ENCODE assay signal across 20 cellular contexts in genomic region chr3:191198480-191198879, GRCh38. TPM values are rescaled to one million over a fixed set of nuclear protein-coding genes. Genes with fewer than 3 reads are reported as not detected.
DNase-seq lines count a peak whose midpoint lies in the region; ATAC-seq, FAIRE-seq and TF ChIP-seq lines count a peak whose summit lies in the region.
"Had no signal": no experiment of that assay in that cellular context is flagged by ENCODE, and none has a peak within 500 bp of the region (broad histone marks: within the 10 kb centered on the region; RNA-seq: fewer than 3 reads in every experiment).

No MANE protein-coding gene starts in this region.

- H3K4me3 ChIP-seq in PC-3 (ENCODE audit: low read length) (no peak overlapping the region), smooth muscle cell (no peak overlapping the region)
- H3K4me3 ChIP-seq: A549, GM23338 had no signal

- H3K4me1 ChIP-seq in PC-3 (ENCODE audit: insufficient read depth, low read length): no peaks in the 10 kb centered on the region
- H3K4me1 ChIP-seq in smooth muscle cell (ENCODE audit: low read depth): no peaks in the 10 kb centered on the region
- H3K4me1 ChIP-seq: A549 had no signal

- no peak for TF ChIP-seq POLR2A in H54 (IDR thresholded peaks at IDR 0.05; ENCODE audit: low read depth, low read length)

- H3K9me2 ChIP-seq in PC-3 (replicated peaks; ENCODE audit: low read length): no peaks in the 10 kb centered on the region

- no peak overlapping the region for H3K9ac ChIP-seq in PC-3 (ENCODE audit: low read length)
- H3K9ac ChIP-seq in smooth muscle cell (ENCODE audit: low read depth): no peak overlapping the region

- H3K4me2 ChIP-seq in PC-3 (ENCODE audit: low read length) (no peak overlapping the region), smooth muscle cell (no peak overlapping the region)
- H3K4me2 ChIP-seq: A549, GM23338 had no signal

- no peaks in the 10 kb centered on the region for H3F3A ChIP-seq in PC-3 (ENCODE audit: low read length, unreplicated experiment)
- H3F3A ChIP-seq in smooth muscle cell (ENCODE audit: low read depth): no peaks in the 10 kb centered on the region

- peak; percentile 66 for FAIRE-seq in H54 (lab: Jason Lieb, UNC)
- FAIRE-seq: A549, D721Med, GM12892 had no signal

- H3K79me2 ChIP-seq in PC-3 (ENCODE audit: low read length) (no peaks in the 10 kb centered on the region), smooth muscle cell (ENCODE audit: low read depth) (no peaks in the 10 kb centered on the region)

- no peaks in the 10 kb centered on the region for H3K27me3 ChIP-seq in PC-3 (ENCODE audit: low read length)
- peaks cover 16% of the 10 kb centered on the region for H3K27me3 ChIP-seq in smooth muscle cell (ENCODE audit: low read depth)

- DNase-seq in H54 (ENCODE audit: insufficient read length, low spot score): no peak
- DNase-seq in HEK293T (ENCODE audit: extremely low spot score): no peak
- no peak for DNase-seq in PC-3
- no peak for DNase-seq in smooth muscle cell (lab: John Stamatoyannopoulos, UW; ENCODE audit: unreplicated experiment)
- no peak for DNase-seq in NCI-H187 treated with DMSO at 0.1 percent for 48 hours (lab: John Stamatoyannopoulos, UW)
- no peak for DNase-seq in NCI-H2227 (lab: John Stamatoyannopoulos, UW; ENCODE audit: unreplicated experiment)
- DNase-seq: CD8-positive, alpha-beta T cell; COR-L47; DMS153; DMS79 treated with DMSO at 0.1 percent for 48 hours; GDM1; H9 had no signal

- TF ChIP-seq CTCF in PC-3 (conservative IDR thresholded peaks at IDR 0.05; ENCODE audit: low read depth, low read length) (no peak), smooth muscle cell (IDR thresholded peaks at IDR 0.05; ENCODE audit: borderline replicate concordance, insufficient read depth, poor library complexity, severe bottlenecking) (no peak)

- ATAC-seq in PC-3: no peak
- ATAC-seq: A549; CD8-positive, alpha-beta T cell; GM23338 had no signal

- H3K36me3 ChIP-seq in PC-3 (ENCODE audit: low read depth, low read length) (no peaks in the 10 kb centered on the region), smooth muscle cell (ENCODE audit: low read depth) (no peaks in the 10 kb centered on the region)

- WGBS in smooth muscle cell (ENCODE audit: low lambda C conversion rate): 69% methylated on average over 5 of the region's 5 CpGs

- POLR2A ChIA-PET in HEK293T (lab: Yijun Ruan, JAX): no interaction called here
- POLR2A ChIA-PET in PC-3 (lab: Charles Lee; ENCODE audit: unreplicated experiment): no interaction called here

- intact Hi-C loops in PC-3 (cut with micrococcal nuclease): no loop called here

- CTCF ChIA-PET in HEK293T (lab: Yijun Ruan, JAX): interaction anchor here (0.6 kb wide), 1 partner anchor 215 kb away, joined by 3 read pairs; no protein-coding TSS in a partner anchor
- CTCF ChIA-PET in PC-3 (lab: Charles Lee): no interaction called here

- BruUV-seq in PC-3 (replicated peaks; lab: Mats Ljungman, UMichigan): no TSS peak

- H3K27ac ChIP-seq in PC-3 (ENCODE audit: low read length) (no peak overlapping the region), smooth muscle cell (ENCODE audit: low read depth) (no peak overlapping the region)
- H3K27ac ChIP-seq: A549, HL-60 had no signal

- H2AFZ ChIP-seq in PC-3 (ENCODE audit: low read length): peak overlapping the region; percentile 35; the same call in 1 of the 2 replicates
- peak overlapping the region; percentile 48 for H2AFZ ChIP-seq in smooth muscle cell (ENCODE audit: low read depth)
- H2AFZ ChIP-seq: GM23338 had no signal

- H3K9me3 ChIP-seq in PC-3 (ENCODE audit: low read length) (no peaks in the 10 kb centered on the region), smooth muscle cell (replicated peaks; ENCODE audit: low read depth) (no peaks in the 10 kb centered on the region)
- H3K9me3 ChIP-seq: A549 had no signal

- H4K20me1 ChIP-seq in PC-3 (ENCODE audit: low read length): no peaks in the 10 kb centered on the region
- H4K20me1 ChIP-seq in smooth muscle cell (ENCODE audit: low read depth): no peaks in the 10 kb centered on the region

TF ChIP-seq in HEK293T, 16 proteins besides CTCF, POLR2A, EP300 and RAD21:
- peak; percentile 65 for TF ChIP-seq PKNOX1 (IDR thresholded peaks at IDR 0.05)
- no peak for TF ChIP-seq FOXK2 (IDR thresholded peaks at IDR 0.05)

RNA-seq across cellular contexts. Expression of gene OSTN, which starts 0.6 kb away (rescaled TPM):
- total RNA-seq in PC-3 (2014; rRNA removed) (0.35 and 1.8 TPM in 2 replicates), smooth muscle cell (0.13 and 0.40 TPM in 2 replicates)
- 1.3 TPM in 1 of 2 replicates, not detected in the other for polyA plus RNA-seq in smooth muscle cell
- total RNA-seq: CD8-positive, alpha-beta T cell; GM23338 had no signal
- polyA plus RNA-seq: A549, AG04450, BJ, CD14-positive monocyte, GM23338 had no signal
